2 cellular contexts compared by ENCODE assay signal in the genomic region with DNA sequence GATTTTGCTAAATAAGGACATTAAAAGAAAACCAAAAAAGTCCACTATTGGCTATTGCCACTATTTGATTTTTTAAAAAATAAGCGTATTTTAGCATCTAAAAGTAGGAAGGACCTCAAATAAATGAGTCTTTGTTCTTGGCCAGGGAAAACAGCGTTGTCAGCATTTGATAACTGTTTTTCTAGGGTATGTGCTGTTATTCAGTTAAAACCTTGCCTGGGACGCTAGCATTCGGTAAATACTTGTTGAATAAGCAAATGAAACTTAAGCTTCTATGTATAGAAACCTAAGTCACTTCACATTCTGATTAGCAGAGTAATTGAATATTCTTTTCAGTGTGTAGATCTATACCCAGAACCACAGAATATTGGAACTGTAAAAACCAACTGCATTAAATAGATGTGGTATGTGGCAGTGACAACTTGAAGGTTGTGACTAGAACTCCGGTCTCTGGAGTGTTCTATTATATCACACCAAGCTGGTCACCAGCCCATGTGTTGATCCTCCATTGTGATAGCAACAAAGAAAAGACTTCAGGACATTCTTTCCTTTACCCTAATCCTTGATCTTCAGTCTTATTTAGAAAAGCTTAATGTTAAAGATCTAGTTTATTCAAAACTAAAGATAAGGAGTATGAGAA.
A peak's percentile ranks its signal among the peaks of the same experiment; 100 is the strongest.
TF ChIP-seq lines count a peak whose summit lies in the region.

No MANE protein-coding gene starts in this region.

TF ChIP-seq in IMR-90, 13 proteins besides CTCF, POLR2A, EP300 and RAD21:
- 0 out of 2 replicates have a peak, but pooled peaks have one; percentile 19 for TF ChIP-seq MAFK (IDR thresholded peaks at IDR 0.05; ENCODE audit: low read depth, low read length)

TF ChIP-seq in K562, 482 proteins besides CTCF, POLR2A, EP300 and RAD21:
- TF ChIP-seq FOXJ2 (tag; IDR thresholded peaks at IDR 0.05) (0 out of 2 replicates have a peak, but pooled peaks have one; percentile 9), ZNF449 (CRISPR knock-in tag; IDR thresholded peaks at IDR 0.05) (0 out of 2 replicates have a peak, but pooled peaks have one; percentile 18), MAFF (IDR thresholded peaks at IDR 0.05; ENCODE audit: low read length) (peak; percentile 40; the same call in 1 of the 2 replicates), TEAD1 (CRISPR knock-in tag; IDR thresholded peaks at IDR 0.05) (peak in 1 of 2 experiments; percentile 31; a peak in 1 of 4 replicates), MAFG (tag; conservative IDR thresholded peaks at IDR 0.05) (peak; percentile 17; the same call in 1 of the 2 replicates), ZNF41 (CRISPR knock-in tag; conservative IDR thresholded peaks at IDR 0.05) (0 out of 2 replicates have a peak, but pooled peaks have one; percentile 32)
TF ChIP-seq in K562: peak in this region for 6; not testable (repeated sequence) for 476.
